Comparison of ENCODE assay signal across 8 cellular contexts in the genomic region with DNA sequence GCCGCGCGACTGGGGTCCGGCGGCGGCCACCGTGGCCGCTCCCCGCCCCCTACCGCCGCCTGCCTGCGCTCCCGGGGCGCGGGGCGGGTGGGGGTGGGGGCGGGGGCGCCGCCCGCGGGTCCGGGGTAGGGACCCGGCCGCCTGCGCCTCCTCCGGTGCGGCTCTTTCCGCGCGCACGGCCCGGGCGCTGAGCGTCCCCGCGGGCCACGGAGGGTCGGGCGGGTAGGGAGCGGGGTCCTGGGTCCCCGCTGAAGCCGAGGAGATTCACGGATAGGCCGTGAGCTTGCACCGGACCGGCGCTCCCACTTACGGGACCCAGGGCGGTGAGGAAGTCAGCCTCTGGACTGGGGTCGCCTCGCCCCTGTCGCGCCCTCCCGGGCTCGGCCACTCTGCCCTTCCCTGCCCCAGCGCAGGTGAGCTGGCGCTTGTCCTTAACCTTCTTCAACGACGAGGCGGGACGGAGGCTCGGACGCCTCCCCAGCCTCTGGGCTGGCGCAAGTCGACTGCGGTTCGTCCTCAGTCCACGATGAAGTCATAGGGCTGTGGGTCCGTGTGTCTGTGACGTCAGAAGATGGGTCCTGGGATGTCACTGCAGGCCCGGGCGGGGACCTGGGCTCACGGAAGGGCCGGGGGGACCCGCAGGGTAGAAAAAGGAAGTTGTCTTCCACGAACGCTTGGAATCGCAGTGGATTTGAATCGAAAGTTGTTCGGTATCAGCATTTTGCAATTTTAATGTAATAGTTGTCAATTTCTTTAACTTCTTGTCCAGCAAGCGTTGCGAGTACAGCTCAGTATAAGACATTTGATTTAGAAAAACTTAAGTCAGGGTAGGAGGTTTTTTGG. TPM values are rescaled to one million over a fixed set of nuclear protein-coding genes. Genes with fewer than 3 reads are reported as not detected.
DNase-seq lines count a peak whose midpoint lies in the region; ATAC-seq and TF ChIP-seq lines count a peak whose summit lies in the region.

No MANE protein-coding gene starts in this region.

- H3K9me3 ChIP-seq in lower lobe of right lung: no peaks in the 10 kb centered on the region

- no peak for TF ChIP-seq CTCF in BJ (IDR thresholded peaks at IDR 0.05; ENCODE audit: insufficient read depth, low read depth, low read length)
- no peak for TF ChIP-seq CTCF in lower lobe of right lung (IDR thresholded peaks at IDR 0.05)

- H3K27ac ChIP-seq in lower lobe of right lung: peak overlapping the region; percentile 96

- H3K4me3 ChIP-seq in BJ (ENCODE audit: low read depth, low read length) (peak overlapping the region; percentile 90), lower lobe of right lung (peak overlapping the region; percentile 83)

- POLR2A ChIA-PET in BJ (lab: Charles Lee): no interaction called here
- POLR2A ChIA-PET in activated CD4-positive, alpha-beta memory T cell treated with anti-CD3 and anti-CD28 coated beads for 36 hours (lab: Charles Lee): interaction anchor here (0.6 to 2.8 kb wide), 4 partner anchors 38 to 114 kb away, joined by 4 to 11 read pairs (median 6); no protein-coding TSS in a partner anchor

- H3K4me3 Mint-ChIP-seq in activated CD4-positive, alpha-beta memory T cell treated with anti-CD3 and anti-CD28 coated beads for 36 hours: peak overlapping the region; percentile 87

- no peaks in the 10 kb centered on the region for H3K9me3 Mint-ChIP-seq in activated CD4-positive, alpha-beta memory T cell treated with anti-CD3 and anti-CD28 coated beads for 36 hours

- CTCF ChIA-PET in BJ (lab: Yijun Ruan, JAX): interaction anchor here (0.7 to 2.1 kb wide), 13 partner anchors 11 to 166 kb away, joined by 3 to 12 read pairs (median 3); partner anchors contain the start of gene DLGAP5
- CTCF ChIA-PET in activated CD4-positive, alpha-beta memory T cell treated with anti-CD3 and anti-CD28 coated beads for 36 hours (lab: Charles Lee): interaction anchor here (1.2 to 7.4 kb wide), 14 partner anchors 11 to 159 kb away, joined by 3 to 180 read pairs (median 9); no protein-coding TSS in a partner anchor

- H3K4me1 Mint-ChIP-seq in activated CD4-positive, alpha-beta memory T cell treated with anti-CD3 and anti-CD28 coated beads for 36 hours (ENCODE audit: low read depth): peaks cover 47% of the 10 kb centered on the region

- DNase-seq in BJ (ENCODE audit: low read depth): peak; percentile 10
- peak; percentile 61 to 84 for DNase-seq in NCI-H526 (lab: John Stamatoyannopoulos, UW)
- DNase-seq in activated CD4-positive, alpha-beta memory T cell treated with anti-CD3 and anti-CD28 coated beads for 36 hours: peak; percentile 78
- DNase-seq in ecto neural progenitor cell (ENCODE audit: low spot score): peak; percentile 75
- peak; percentile 82 for DNase-seq in lower lobe of right lung
- DNase-seq in stimulated activated CD4-positive, alpha-beta T cell treated with anti-CD3 and anti-CD28 coated beads, Interleukin-4, amount 100 ng/mL, for 48 hours (ENCODE audit: low read depth in 2 of 2): peak; percentile 33 to 48

- peak overlapping the region; percentile 90 for H3K27ac Mint-ChIP-seq in activated CD4-positive, alpha-beta memory T cell treated with anti-CD3 and anti-CD28 coated beads for 36 hours

- no peaks in the 10 kb centered on the region for H3K27me3 Mint-ChIP-seq in activated CD4-positive, alpha-beta memory T cell treated with anti-CD3 and anti-CD28 coated beads for 36 hours

- H3K4me1 ChIP-seq in lower lobe of right lung: peaks cover 25% of the 10 kb centered on the region

- H3K27me3 ChIP-seq in BJ (ENCODE audit: control insufficient read depth, insufficient read depth, low read length) (no peaks in the 10 kb centered on the region; the same call in 1 of the 2 replicates), lower lobe of right lung (ENCODE audit: low read depth) (no peaks in the 10 kb centered on the region)

- intact Hi-C loops in activated CD4-positive, alpha-beta memory T cell treated with anti-CD3 and anti-CD28 coated beads for 36 hours (cut with micrococcal nuclease): loop anchor here (1.0 to 10.0 kb wide), 8 partner anchors 36 to 311 kb away; partner anchors contain the start of genes ATG14 and KTN1
- intact Hi-C loops in lower lobe of right lung (cut with DNase I): no loop called here

- ATAC-seq in GM19035 (IDR thresholded peaks at IDR 0.05; ENCODE audit: unreplicated experiment) (peak; percentile 43), HG03280 (IDR thresholded peaks at IDR 0.05; ENCODE audit: unreplicated experiment) (peak; percentile 46), lower lobe of right lung (peak; percentile 69 to 83)

- H3K36me3 ChIP-seq in BJ (ENCODE audit: control insufficient read depth, insufficient read depth, low read length) (no peaks in the 10 kb centered on the region), lower lobe of right lung (no peaks in the 10 kb centered on the region)

- no peaks in the 10 kb centered on the region for H3K36me3 Mint-ChIP-seq in activated CD4-positive, alpha-beta memory T cell treated with anti-CD3 and anti-CD28 coated beads for 36 hours

RNA-seq across cellular contexts. Expression of gene FBXO34, which starts 0.6 kb away (rescaled TPM):
- 15.0 and 16.9 TPM in 2 replicates for polyA plus RNA-seq in BJ (2011; rRNA removed)
- 8.4 and 10.1 TPM in 2 replicates for polyA minus RNA-seq in BJ (2011; rRNA and poly(A)+ RNA removed)
- total RNA-seq in activated CD4-positive, alpha-beta memory T cell treated with anti-CD3 and anti-CD28 coated beads for 36 hours: 10 to 100 TPM; 19.8 to 22.0 TPM
- 34.7 TPM for total RNA-seq in lower lobe of right lung

Comparison
In these comparisons a context has a peak if more than half of its experiments do, and no peak if none do; other contexts are left out.
1. Peak in every context shown above with its lines: DNase-seq, ATAC-seq, H3K4me3 ChIP-seq and H3K27ac ChIP-seq.
2. DNase-seq: peak in every context shown above with its lines; median percentile 82 in lower lobe of right lung; 78 in activated CD4-positive, alpha-beta memory T cell treated with anti-CD3 and anti-CD28 coated beads for 36 hours; 75 in ecto neural progenitor cell; 72 in NCI-H526; 40 in stimulated activated CD4-positive, alpha-beta T cell treated with anti-CD3 and anti-CD28 coated beads, Interleukin-4, amount 100 ng/mL, for 48 hours; 10 in BJ.